Comparison of ENCODE assay signal across 13 cellular contexts in genomic region chr12:9615420-9616135, GRCh38. TPM values are rescaled to one million over a fixed set of nuclear protein-coding genes. Genes with fewer than 3 reads are reported as not detected.
DNase-seq lines count a peak whose midpoint lies in the region; ATAC-seq, FAIRE-seq and TF ChIP-seq lines count a peak whose summit lies in the region.
"Had no signal": no experiment of that assay in that cellular context is flagged by ENCODE, and none has a peak within 500 bp of the region (broad histone marks: within the 10 kb centered on the region; RNA-seq: fewer than 3 reads in every experiment).

No MANE protein-coding gene starts in this region.

- no peak overlapping the region for H2BK15ac ChIP-seq in mesendoderm (replicated peaks; ENCODE audit: low read depth)

- DNase-seq in GM12892 (ENCODE audit: insufficient read length) (no peak), RPMI8226 (peak; percentile 78), midbrain (lab: John Stamatoyannopoulos, UW) (peak; percentile 5), NCI-H187 (lab: John Stamatoyannopoulos, UW) (no peak), NCI-H774 (lab: John Stamatoyannopoulos, UW) (no peak), NCI-H82 (lab: John Stamatoyannopoulos, UW) (no peak), mesendoderm (no peak)
- DNase-seq: activated CD4-positive, CD25-positive, alpha-beta regulatory T cell treated with anti-CD3 and anti-CD28 coated beads, Interleukin-2, amount 50 U/mL, for 72 hours; mammary epithelial cell; NCI-H510A treated with DMSO at 0.1 percent for 48 hours; stomach had no signal

- no peak overlapping the region for H3K9ac ChIP-seq in mesendoderm (ENCODE audit: low read length)

- H3K27ac ChIP-seq in mesendoderm (ENCODE audit: low read depth, low read length) = no peak overlapping the region

- TF ChIP-seq POLR2A in GM12892 (IDR thresholded peaks at IDR 0.05; ENCODE audit: low read depth, low read length) = no peak

- no peak overlapping the region for H2AK5ac ChIP-seq in mesendoderm (ENCODE audit: low read length)

- FAIRE-seq in GM12892 (lab: Jason Lieb, UNC) = peak; percentile 40
- FAIRE-seq: G401.6 had no signal

- H3K18ac ChIP-seq in mesendoderm (ENCODE audit: low read length) = no peak overlapping the region

- no peak overlapping the region for H3K4me3 ChIP-seq in mesendoderm (ENCODE audit: low read length)
- H3K4me3 ChIP-seq: stomach had no signal

- H3K23ac ChIP-seq in mesendoderm (ENCODE audit: low read length) = no peak overlapping the region

- no peaks in the 10 kb centered on the region for H3K79me1 ChIP-seq in mesendoderm (ENCODE audit: low read length)

- H4K8ac ChIP-seq in mesendoderm (ENCODE audit: low read depth, low read length) = no peak overlapping the region

- no peaks in the 10 kb centered on the region for H3K4me1 ChIP-seq in mesendoderm (ENCODE audit: control insufficient read depth, low read depth, low read length)
- H3K4me1 ChIP-seq: stomach had no signal

- H2BK5ac ChIP-seq in mesendoderm (ENCODE audit: low read length) = no peak overlapping the region

- no peak overlapping the region for H3K4ac ChIP-seq in mesendoderm (ENCODE audit: low read depth, low read length)

- H3K36me3 ChIP-seq in mesendoderm (ENCODE audit: control insufficient read depth, insufficient read depth, low read length) = no peaks in the 10 kb centered on the region
- H3K36me3 ChIP-seq: stomach had no signal

- H3K79me2 ChIP-seq in mesendoderm (ENCODE audit: control insufficient read depth, insufficient read depth, low read length) = no peaks in the 10 kb centered on the region

- H2BK120ac ChIP-seq in mesendoderm (ENCODE audit: low read depth, low read length) = no peak overlapping the region

- WGBS in mesendoderm (ENCODE audit: extremely low coverage, insufficient coverage, low lambda C conversion rate) = no CpG with 5 or more reads among the region's 5 CpGs

- peak; percentile 87 for ATAC-seq in HG03135 (IDR thresholded peaks at IDR 0.05; ENCODE audit: unreplicated experiment)

- no peak overlapping the region for H3K4me2 ChIP-seq in mesendoderm (ENCODE audit: low read length)

- H4K5ac ChIP-seq in mesendoderm (ENCODE audit: low read length) = no peak overlapping the region

- no peak overlapping the region for H3K56ac ChIP-seq in mesendoderm (ENCODE audit: low read length)

- H3K27me3 ChIP-seq in mesendoderm (ENCODE audit: insufficient read depth, low read length, poor library complexity) = no peaks in the 10 kb centered on the region
- H3K27me3 ChIP-seq: stomach had no signal

RNA-seq across cellular contexts. Expression of gene KLRB1, which starts 7.9 kb away (rescaled TPM):
- 0.78 TPM for polyA plus RNA-seq in GM12892 (2012; ENCODE audit: missing spikeins)
- polyA plus RNA-seq in mesendoderm (2013, experiment 1 of 2) = not detected
- not detected for polyA plus RNA-seq in mesendoderm (2013, experiment 2 of 2)
- polyA plus RNA-seq: mammary epithelial cell had no signal

RNA-seq across cellular contexts. Expression of gene CLEC2D, which starts 53.9 kb away (rescaled TPM):
- polyA plus RNA-seq in GM12892 (2012; ENCODE audit: missing spikeins) = 187 TPM
- 2.3 TPM for polyA plus RNA-seq in mesendoderm (2013, experiment 1 of 2)
- 2.2 TPM for polyA plus RNA-seq in mesendoderm (2013, experiment 2 of 2)

Comparison
In these comparisons a context has a peak if more than half of its experiments do, and no peak if none do; other contexts are left out.
1. DNase-seq: peak in RPMI8226 (single experiment) and midbrain (single experiment); none in GM12892 (single experiment), NCI-H187 (0 of 2), NCI-H774 (single experiment), NCI-H82 (single experiment) and mesendoderm (single experiment).